8 cellular contexts compared by ENCODE assay signal in genomic region chr10:63266337-63267327, GRCh38.
A peak's percentile ranks its signal among the peaks of the same experiment; 100 is the strongest.
DNase-seq lines count a peak whose midpoint lies in the region; ATAC-seq and TF ChIP-seq lines count a peak whose summit lies in the region.

No MANE protein-coding gene starts in this region.

- peak overlapping the region; percentile 49 to 100 (median 97) for H3K4me3 ChIP-seq in mammary epithelial cell (replicated peaks in 1 of 3; ENCODE audit: insufficient read depth in 1 of 3, low read depth in 2 of 3, low read length in 3 of 3)

- 3% methylated on average over 6 of the region's 6 CpGs for WGBS in mammary epithelial cell (ENCODE audit: low coverage, missing lambda C conversion rate)

- dilution Hi-C loops in mammary epithelial cell (cut with HindIII; ENCODE audit: low sequenced_read_pairs): no loop called here

- H3K4me3 Mint-ChIP-seq in CD14-positive monocyte: peak overlapping the region; percentile 95 to 97
- peak overlapping the region; percentile 97 to 100 (median 100) for H3K4me3 Mint-ChIP-seq in IgD-negative memory B cell
- peak overlapping the region; percentile 87 for H3K4me3 Mint-ChIP-seq in mesothelial cell of epicardium

- H3K9me3 Mint-ChIP-seq in CD14-positive monocyte (no peaks in the 10 kb centered on the region), IgD-negative memory B cell (no peaks in the 10 kb centered on the region), mesothelial cell of epicardium (no peaks in the 10 kb centered on the region)

- no peaks in the 10 kb centered on the region for H4K20me1 ChIP-seq in mammary epithelial cell (ENCODE audit: insufficient read depth, low read length)

- H3K36me3 Mint-ChIP-seq in CD14-positive monocyte: peaks cover 13 to 17% of the 10 kb centered on the region in 2 donors
- H3K36me3 Mint-ChIP-seq in IgD-negative memory B cell: peaks cover 2% of the 10 kb centered on the region
- H3K36me3 Mint-ChIP-seq in mesothelial cell of epicardium: peaks cover 4% of the 10 kb centered on the region

- peak overlapping the region; percentile 98 for H3K27ac ChIP-seq in mammary epithelial cell (ENCODE audit: insufficient read depth, low read depth, low read length)

- CTCF ChIA-PET in mammary epithelial cell (lab: Charles Lee; ENCODE audit: low non-redundant PET): no interaction called here

- TF ChIP-seq CTCF in CD14-positive monocyte (IDR thresholded peaks at IDR 0.05) (no peak), mammary epithelial cell (conservative IDR thresholded peaks at IDR 0.05 in 1 of 2, IDR thresholded peaks at IDR 0.05 in 1 of 2; ENCODE audit: extremely low read depth in 1 of 2, insufficient read depth in 1 of 2, low read depth in 1 of 2, low read length in 2 of 2) (no peak), mesothelial cell of epicardium (IDR thresholded peaks at IDR 0.05; ENCODE audit: unreplicated experiment) (no peak), omental fat pad (IDR thresholded peaks at IDR 0.05) (no peak)

- H3K27ac Mint-ChIP-seq in CD14-positive monocyte (peak overlapping the region; percentile 24 to 99 (median 87)), IgD-negative memory B cell (peak overlapping the region; percentile 71 to 96 (median 95)), mesothelial cell of epicardium (peak overlapping the region; percentile 100)

- BruUV-seq in mammary epithelial cell (replicated peaks; lab: Mats Ljungman, UMichigan): no TSS peak

- no peaks in the 10 kb centered on the region for H3K27me3 Mint-ChIP-seq in CD14-positive monocyte (ENCODE audit: low read depth in 3 of 3)
- no peaks in the 10 kb centered on the region for H3K27me3 Mint-ChIP-seq in IgD-negative memory B cell
- no peaks in the 10 kb centered on the region for H3K27me3 Mint-ChIP-seq in mesothelial cell of epicardium (ENCODE audit: low read depth)

- DNase-seq in CD14-positive monocyte (ENCODE audit: low spot score): no peak
- DNase-seq in mammary epithelial cell: no peak
- DNase-seq in mesothelial cell of epicardium (ENCODE audit: low spot score in 2 of 2, unreplicated experiment in 2 of 2): no peak
- DNase-seq in omental fat pad (ENCODE audit: low spot score): no peak
- no peak for DNase-seq in stimulated activated CD4-positive, alpha-beta T cell treated with anti-CD3 and anti-CD28 coated beads, Interleukin-12 subunit alpha, Interleukin-12 subunit beta, amount 100 ng/mL, for 4 hours
- no peak for DNase-seq in sciatic nerve (ENCODE audit: low spot score)

- intact Hi-C loops in CD14-positive monocyte (cut with micrococcal nuclease) (loop anchor here (5.0 to 10.0 kb wide), 4 partner anchors 198 to 438 kb away; partner anchors contain the start of genes JMJD1C (in 1 of the 2) and REEP3 (in 1 of the 2)), mammary epithelial cell (cut with micrococcal nuclease) (loop anchor here (1.0 to 5.0 kb wide), 3 partner anchors 49 to 446 kb away; no protein-coding TSS in a partner anchor), sciatic nerve (cut with DNase I) (no loop called here)

- peaks cover 88% of the 10 kb centered on the region for H3K79me2 ChIP-seq in mammary epithelial cell (ENCODE audit: insufficient read depth, low read length)

- in situ Hi-C loops in mammary epithelial cell (cut with MboI; ENCODE audit: low sequenced_read_pairs in 2 of 2): no loop called here

- peak overlapping the region; percentile 98 for H3K9ac ChIP-seq in mammary epithelial cell (ENCODE audit: insufficient read depth, low read length)

- no peak overlapping the region for H2AFZ ChIP-seq in mammary epithelial cell (ENCODE audit: low read depth, low read length)

- H3K27me3 ChIP-seq in mammary epithelial cell (ENCODE audit: insufficient read depth, low read length): no peaks in the 10 kb centered on the region

- H3K4me1 Mint-ChIP-seq in CD14-positive monocyte (peaks cover 23% of the 10 kb centered on the region), IgD-negative memory B cell (peaks cover 12 to 19% (median 15%) of the 10 kb centered on the region in 3 donors), mesothelial cell of epicardium (peaks cover 31% of the 10 kb centered on the region)

- H3K4me2 ChIP-seq in mammary epithelial cell (ENCODE audit: insufficient read depth, low read depth, low read length): peak overlapping the region; percentile 96

- H3K36me3 ChIP-seq in mammary epithelial cell (ENCODE audit: insufficient read depth, low read length): no peaks in the 10 kb centered on the region

- H3K4me1 ChIP-seq in mammary epithelial cell (ENCODE audit: insufficient read depth, low read length): peaks cover 5% of the 10 kb centered on the region

- ATAC-seq in omental fat pad (ENCODE audit: low FRiP score): no peak
- ATAC-seq in HG02798 (IDR thresholded peaks at IDR 0.05; ENCODE audit: poor library complexity, unreplicated experiment): no peak
- ATAC-seq in sciatic nerve: no peak

- H3K9me3 ChIP-seq in mammary epithelial cell (replicated peaks; ENCODE audit: insufficient read depth, low read length): no peaks in the 10 kb centered on the region
